8 cellular contexts compared by ENCODE assay signal in the genomic region with DNA sequence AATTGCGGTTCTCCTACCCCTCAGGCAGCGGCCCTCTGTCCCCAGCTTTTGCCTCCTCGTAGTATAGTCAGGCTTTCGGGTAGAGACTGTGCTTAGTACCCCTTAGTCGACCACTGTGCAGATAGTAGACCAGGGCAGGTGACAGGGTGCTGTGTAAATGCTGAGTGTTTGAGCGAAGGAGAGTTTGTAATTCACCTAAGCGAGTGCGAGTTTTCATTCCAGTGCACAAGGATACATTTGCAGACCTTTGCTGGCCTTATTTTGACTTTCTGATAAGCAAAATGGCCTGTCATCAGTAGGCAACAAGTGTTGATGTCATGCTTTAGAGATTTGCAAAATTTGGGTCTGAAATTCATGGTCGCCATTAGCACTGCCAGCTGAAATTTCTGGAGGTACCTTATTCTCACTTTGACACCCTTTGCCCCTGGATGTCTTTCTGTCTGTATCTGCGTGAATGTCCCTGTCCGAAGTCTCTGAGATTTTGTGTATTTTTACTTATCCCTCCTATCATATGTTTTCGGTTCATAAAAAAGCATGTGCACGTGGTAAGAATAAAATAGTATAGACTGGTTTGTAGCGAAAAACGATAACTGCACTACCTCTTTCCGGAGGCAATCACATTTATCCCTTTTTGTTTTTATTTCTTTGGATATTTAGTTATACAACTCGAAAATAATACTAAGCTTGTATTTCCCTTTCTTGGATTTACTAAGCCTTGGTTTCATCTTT. TPM values are rescaled to one million over a fixed set of nuclear protein-coding genes. Genes with fewer than 3 reads are reported as not detected.
DNase-seq lines count a peak whose midpoint lies in the region; ATAC-seq, FAIRE-seq and TF ChIP-seq lines count a peak whose summit lies in the region.

No MANE protein-coding gene starts in this region.

- H3K27me3 ChIP-seq in BE2C (no peaks in the 10 kb centered on the region), GM23248 (replicated peaks; ENCODE audit: insufficient read depth) (no peaks in the 10 kb centered on the region), SK-N-SH (ENCODE audit: insufficient read depth) (no peaks in the 10 kb centered on the region)

- H3K27ac ChIP-seq in GM23248, result peak overlapping the region; percentile 62
- peak overlapping the region; percentile 90 to 94 for H3K27ac ChIP-seq in SK-N-SH (ENCODE audit: low read depth in 2 of 2, low read length in 1 of 2)
- peak overlapping the region in 17 of 21 experiments; percentile 69 to 97 (median 91) for H3K27ac ChIP-seq in skin epidermis

- POLR2A ChIA-PET in SK-N-SH (lab: Yijun Ruan, JAX), result interaction anchor here (1.2 to 2.4 kb wide), 4 partner anchors 8 to 184 kb away, joined by 5 to 34 read pairs (median 6); a partner anchor contains a TSS

- TF ChIP-seq RAD21 in SK-N-SH (IDR thresholded peaks at IDR 0.05; ENCODE audit: low read length), result no peak

- peak overlapping the region; percentile 96 for H2AFZ ChIP-seq in GM23248
- peak overlapping the region; percentile 71 for H2AFZ ChIP-seq in SK-N-SH (ENCODE audit: low read depth)

- peaks cover 17% of the 10 kb centered on the region for H3F3A ChIP-seq in GM23248 (ENCODE audit: insufficient read depth)
- H3F3A ChIP-seq in SK-N-SH (replicated peaks; ENCODE audit: insufficient read depth), result peaks cover 19% of the 10 kb centered on the region

- ATAC-seq in HG03095 (IDR thresholded peaks at IDR 0.05; ENCODE audit: unreplicated experiment), result no peak

- TF ChIP-seq POLR2A in GM12891 (IDR thresholded peaks at IDR 0.05; ENCODE audit: low read depth, low read length), result no peak

- peak overlapping the region; percentile 94 for H3K4me3 ChIP-seq in BE2C (ENCODE audit: low read depth, low read length)
- peak overlapping the region; percentile 86 for H3K4me3 ChIP-seq in GM23248
- peak overlapping the region; percentile 80 to 83 for H3K4me3 ChIP-seq in SK-N-SH (ENCODE audit: low read depth in 2 of 2, low read length in 1 of 2)
- peak overlapping the region; percentile 90 for H3K4me3 ChIP-seq in fibroblast of pulmonary artery (replicated peaks; ENCODE audit: low read depth, low read length)
- peak overlapping the region; percentile 46 to 91 (median 88) for H3K4me3 ChIP-seq in skin epidermis

- H3K4me2 ChIP-seq in GM23248 (ENCODE audit: unreplicated experiment) (peak overlapping the region; percentile 90), SK-N-SH (peak overlapping the region; percentile 83)

- no peaks in the 10 kb centered on the region for H3K4me1 ChIP-seq in BE2C
- peaks cover 9% of the 10 kb centered on the region for H3K4me1 ChIP-seq in GM23248 (ENCODE audit: insufficient read depth)
- peaks cover 4% of the 10 kb centered on the region in 2 experiments; a peak in 3 of 4 replicates for H3K4me1 ChIP-seq in SK-N-SH (ENCODE audit: control insufficient read depth in 1 of 2, insufficient read depth in 2 of 2, low read depth in 1 of 2, low read length in 1 of 2)

- no peaks in the 10 kb centered on the region for H4K20me1 ChIP-seq in GM23248 (ENCODE audit: insufficient read depth)
- H4K20me1 ChIP-seq in SK-N-SH (ENCODE audit: insufficient read depth), result peaks cover 38% of the 10 kb centered on the region; the same call in 1 of the 2 replicates

- H3K9ac ChIP-seq in GM23248, result peak overlapping the region; percentile 84
- peak overlapping the region; percentile 95 for H3K9ac ChIP-seq in SK-N-SH

- TF ChIP-seq CTCF in BE2C (IDR thresholded peaks at IDR 0.05; ENCODE audit: low read depth, low read length) (no peak), SK-N-SH (IDR thresholded peaks at IDR 0.05) (no peak), fibroblast of pulmonary artery (IDR thresholded peaks at IDR 0.05; ENCODE audit: low read length, missing control alignments) (no peak)

- in situ Hi-C loops in GM23248 (cut with MboI), result loop anchor here (25.0 kb wide), 1 partner anchor 442 kb away; no protein-coding TSS in a partner anchor

- no peak for FAIRE-seq in GM12891 (lab: Jason Lieb, UNC)

- WGBS in GM23248 (ENCODE audit: low coverage in 1 of 2, low lambda C conversion rate in 2 of 2, missing lambda C conversion rate in 2 of 2), 2 experiments, result 21 to 22% methylated on average over 17 of the region's 17 CpGs
- 7% methylated on average over 13 of the region's 17 CpGs for WGBS in SK-N-SH (ENCODE audit: low lambda C conversion rate)

- H3K79me2 ChIP-seq in GM23248 (ENCODE audit: insufficient read depth) (peaks cover 55% of the 10 kb centered on the region), SK-N-SH (ENCODE audit: insufficient read depth) (peaks cover 68% of the 10 kb centered on the region)

- H3K9me3 ChIP-seq in BE2C (no peaks in the 10 kb centered on the region), GM23248 (ENCODE audit: low read depth) (no peaks in the 10 kb centered on the region), SK-N-SH (no peaks in the 10 kb centered on the region)

- CTCF ChIA-PET in SK-N-SH (lab: Yijun Ruan, JAX), result interaction anchor here (0.6 to 8.8 kb wide), 14 partner anchors 10 to 714 kb away, joined by 3 to 172 read pairs (median 4); a partner anchor contains a TSS

- DNase-seq in BE2C (no peak), GM23248 (no peak), SK-N-SH (no peak), fibroblast of pulmonary artery (ENCODE audit: low read depth) (no peak), GM12891 (ENCODE audit: insufficient read length, low spot score) (no peak), DMS153 (lab: John Stamatoyannopoulos, UW) (no peak)

- no peaks in the 10 kb centered on the region for H3K9me2 ChIP-seq in GM23248 (ENCODE audit: insufficient read depth)
- H3K9me2 ChIP-seq in SK-N-SH, result no peaks in the 10 kb centered on the region

- TF ChIP-seq EP300 in SK-N-SH (IDR thresholded peaks at IDR 0.05; ENCODE audit: borderline replicate concordance in 1 of 2, low read depth in 1 of 2, low read length in 1 of 2), result no peak

- H3K36me3 ChIP-seq in BE2C, result peaks cover 20% of the 10 kb centered on the region
- no peaks in the 10 kb centered on the region for H3K36me3 ChIP-seq in GM23248 (ENCODE audit: low read depth)
- no peaks in the 10 kb centered on the region for H3K36me3 ChIP-seq in SK-N-SH (replicated peaks in 1 of 2; ENCODE audit: control insufficient read depth in 1 of 2, insufficient read depth in 2 of 2, low read length in 1 of 2)

TF ChIP-seq in SK-N-SH, 30 proteins besides CTCF, POLR2A, EP300 and RAD21:
- TF ChIP-seq MXI1 (IDR thresholded peaks at IDR 0.05; ENCODE audit: low read depth, low read length), result peak; percentile 33; the same call in 1 of the 2 replicates
- TF ChIP-seq FOXM1 (IDR thresholded peaks at IDR 0.05; ENCODE audit: low read depth), result no peak
- TF ChIP-seq, protein P1, sequence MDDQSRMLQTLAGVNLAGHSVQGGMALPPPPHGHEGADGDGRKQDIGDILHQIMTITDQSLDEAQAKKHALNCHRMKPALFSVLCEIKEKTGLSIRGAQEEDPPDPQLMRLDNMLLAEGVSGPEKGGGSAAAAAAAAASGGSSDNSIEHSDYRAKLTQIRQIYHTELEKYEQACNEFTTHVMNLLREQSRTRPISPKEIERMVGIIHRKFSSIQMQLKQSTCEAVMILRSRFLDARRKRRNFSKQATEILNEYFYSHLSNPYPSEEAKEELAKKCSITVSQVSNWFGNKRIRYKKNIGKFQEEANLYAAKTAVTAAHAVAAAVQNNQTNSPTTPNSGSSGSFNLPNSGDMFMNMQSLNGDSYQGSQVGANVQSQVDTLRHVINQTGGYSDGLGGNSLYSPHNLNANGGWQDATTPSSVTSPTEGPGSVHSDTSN (IDR thresholded peaks at IDR 0.05), result no peak
- TF ChIP-seq POLR2AphosphoS5 (IDR thresholded peaks at IDR 0.05; ENCODE audit: low read depth, low read length), result no peak
- TF ChIP-seq SIN3A (IDR thresholded peaks at IDR 0.05; ENCODE audit: borderline replicate concordance, low read depth, low read length), result no peak

TF ChIP-seq in GM12891, 5 proteins besides CTCF, POLR2A, EP300 and RAD21:
- TF ChIP-seq TAF1 (IDR thresholded peaks at IDR 0.05; ENCODE audit: low read depth, low read length) (no peak), PAX5 (IDR thresholded peaks at IDR 0.05; ENCODE audit: insufficient read depth, low read length, severe bottlenecking) (no peak), POU2F2 (IDR thresholded peaks at IDR 0.05; ENCODE audit: low read depth, low read length) (no peak), SPI1 (IDR thresholded peaks at IDR 0.05; ENCODE audit: low read depth, low read length) (no peak), POLR2AphosphoS5 (IDR thresholded peaks at IDR 0.05; ENCODE audit: low read depth, low read length) (no peak)

RNA-seq across cellular contexts. Expression of a gene that starts 1.9 kb away (rescaled TPM):
- 22.0 TPM for polyA plus RNA-seq in BE2C (2012; ENCODE audit: insufficient read depth, insufficient read length, low read depth)
- 27.3 and 44.1 TPM in 2 replicates for total RNA-seq in GM23248 (2014; rRNA removed; shearing (Covaris generic))
- 2.9 and 4.3 TPM in 2 replicates for polyA plus RNA-seq in GM23248 (2016; fragmentation: Nextera tagmentation; extraction: Ambion mirVana)
- polyA plus RNA-seq in SK-N-SH (2012; rRNA removed), result 20.8 and 34.9 TPM in 2 replicates
- 41.9 and 46.1 TPM in 2 replicates for polyA plus RNA-seq in SK-N-SH (2012; cell fraction: cytosol; rRNA removed)
- polyA plus RNA-seq in SK-N-SH (2012; cell fraction: nucleus; rRNA removed), result 25.2 and 28.3 TPM in 2 replicates
- 54.2 TPM for polyA plus RNA-seq in GM12891 (2012; ENCODE audit: low read depth, missing spikeins)
